8 cellular contexts compared by ENCODE assay signal in the genomic region with DNA sequence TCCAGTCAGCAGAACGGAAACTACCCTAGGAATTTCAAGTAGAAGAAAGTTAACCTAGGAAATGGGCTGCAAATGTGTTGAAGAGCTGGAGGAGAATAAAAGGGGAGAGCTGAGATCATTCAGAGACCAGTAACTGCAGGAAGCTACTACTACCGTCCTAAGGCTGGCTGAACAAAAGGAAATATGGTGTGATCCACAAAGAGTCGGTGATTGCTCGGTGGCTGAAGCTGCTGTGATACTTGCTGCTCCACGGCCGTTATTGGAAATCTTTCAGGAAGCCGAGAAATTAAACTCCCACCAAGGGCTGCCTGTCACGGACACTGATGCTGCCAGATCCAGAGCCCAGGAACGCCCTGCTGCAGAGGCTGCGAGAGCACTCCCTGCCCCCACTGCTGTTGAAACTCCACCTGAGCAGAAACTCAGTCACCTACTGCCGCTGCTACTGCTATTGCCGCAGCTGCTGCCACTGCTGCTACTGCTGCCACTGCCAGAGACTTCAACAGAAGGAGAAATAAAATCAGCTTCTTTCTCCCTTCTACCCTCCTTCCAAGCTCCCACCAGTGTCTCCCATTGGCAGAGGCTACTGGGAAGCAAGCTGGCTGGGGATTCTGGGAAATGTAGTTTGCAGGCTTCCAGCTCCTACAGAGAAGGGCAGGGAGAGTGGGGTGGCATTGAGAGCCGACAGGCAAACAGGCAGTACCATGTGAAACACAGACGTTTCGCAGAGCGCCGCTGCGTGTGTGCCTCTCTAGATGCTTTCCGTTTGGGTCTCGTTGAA.
A peak's percentile ranks its signal among the peaks of the same experiment; 100 is the strongest.
DNase-seq lines count a peak whose midpoint lies in the region; ATAC-seq, FAIRE-seq and TF ChIP-seq lines count a peak whose summit lies in the region.

No MANE protein-coding gene starts in this region.

- no peak overlapping the region for H3K23ac ChIP-seq in H9 (ENCODE audit: insufficient read length, low read depth, low read length)

- TF ChIP-seq CTCF in H9 (conservative IDR thresholded peaks at IDR 0.05) (no peak), NB4 (IDR thresholded peaks at IDR 0.05; ENCODE audit: low read depth, low read length) (no peak), SU-DHL-6 (IDR thresholded peaks at IDR 0.05; ENCODE audit: insufficient read depth, low read length, poor library complexity, severe bottlenecking) (no peak), astrocyte (IDR thresholded peaks at IDR 0.05; ENCODE audit: insufficient read depth, low read depth, low read length) (no peak), right atrium auricular region (IDR thresholded peaks at IDR 0.05) (no peak)

- peak overlapping the region; percentile 56 to 81 (median 81); a peak in 6 of 7 replicates for H3K27ac Mint-ChIP-seq in H9
- peak overlapping the region; percentile 47 for H3K27ac Mint-ChIP-seq in astrocyte (ENCODE audit: unreplicated experiment)

- H3K4me3 Mint-ChIP-seq in H9 (peak overlapping the region; percentile 81 to 87), astrocyte (ENCODE audit: unreplicated experiment) (peak overlapping the region; percentile 91)

- H2BK12ac ChIP-seq in H9 (ENCODE audit: insufficient read length, low read depth, low read length) = no peak overlapping the region

- H3K27me3 ChIP-seq in H9 (ENCODE audit: insufficient read depth, low read length) = no peaks in the 10 kb centered on the region
- H3K27me3 ChIP-seq in SU-DHL-6 (ENCODE audit: low read length) = no peaks in the 10 kb centered on the region
- no peaks in the 10 kb centered on the region for H3K27me3 ChIP-seq in astrocyte (ENCODE audit: insufficient read depth, low read length)
- H3K27me3 ChIP-seq in right atrium auricular region = no peaks in the 10 kb centered on the region

- H3K27me3 Mint-ChIP-seq in H9 (ENCODE audit: low read depth) (no peaks in the 10 kb centered on the region), astrocyte (ENCODE audit: low read depth, unreplicated experiment) (no peaks in the 10 kb centered on the region)

- H3K79me2 ChIP-seq in H9 (ENCODE audit: insufficient read depth, low read length) = no peaks in the 10 kb centered on the region
- no peaks in the 10 kb centered on the region for H3K79me2 ChIP-seq in SU-DHL-6 (ENCODE audit: insufficient read depth, low read length)
- H3K79me2 ChIP-seq in astrocyte (ENCODE audit: insufficient read depth, low read length) = no peaks in the 10 kb centered on the region

- no peaks in the 10 kb centered on the region for H3K79me1 ChIP-seq in H9 (ENCODE audit: insufficient read depth, low read depth, low read length, poor library complexity, severe bottlenecking)

- H3T11ph ChIP-seq in H9 (ENCODE audit: low read length) = no peak overlapping the region

- H2BK20ac ChIP-seq in H9 (ENCODE audit: low read depth, low read length, poor library complexity, severe bottlenecking) = no peak overlapping the region

- no peak for FAIRE-seq in astrocyte (lab: Jason Lieb, UNC)

- no peak for ATAC-seq in HG03039 (IDR thresholded peaks at IDR 0.05; ENCODE audit: unreplicated experiment)

- H3K56ac ChIP-seq in H9 (ENCODE audit: insufficient read length, low read depth, low read length) = no peak overlapping the region

- H3K4me3 ChIP-seq in NB4 (ENCODE audit: low read depth, low read length) = peak overlapping the region; percentile 74
- peak overlapping the region; percentile 3 for H3K4me3 ChIP-seq in SU-DHL-6 (ENCODE audit: insufficient read depth, low read length, poor library complexity, severe bottlenecking)
- H3K4me3 ChIP-seq in astrocyte (ENCODE audit: insufficient read depth, low read depth, low read length) = peak overlapping the region; percentile 89
- H3K4me3 ChIP-seq in right atrium auricular region = peak overlapping the region; percentile 46 to 61

- no peaks in the 10 kb centered on the region for H3K9me3 ChIP-seq in H9 (ENCODE audit: control insufficient read depth, low read depth, low read length)
- no peaks in the 10 kb centered on the region for H3K9me3 ChIP-seq in SU-DHL-6 (ENCODE audit: insufficient read depth, low read length)
- H3K9me3 ChIP-seq in astrocyte (ENCODE audit: insufficient read depth, low read depth, low read length) = no peaks in the 10 kb centered on the region
- peaks cover 0 to 1% of the 10 kb centered on the region in 2 donors for H3K9me3 ChIP-seq in right atrium auricular region

- H4K8ac ChIP-seq in H9 (replicated peaks; ENCODE audit: insufficient read length, low read depth, low read length) = no peak overlapping the region

- H3K27ac ChIP-seq in H9 (ENCODE audit: insufficient read length, low read depth, low read length) = peak overlapping the region; percentile 29
- H3K27ac ChIP-seq in SU-DHL-6 (ENCODE audit: low read depth, low read length) = no peak overlapping the region
- H3K27ac ChIP-seq in astrocyte (ENCODE audit: low read depth, low read length) = peak overlapping the region; percentile 32
- H3K27ac ChIP-seq in right atrium auricular region = peak overlapping the region; percentile 83 to 88

- H2AK5ac ChIP-seq in H9 (ENCODE audit: insufficient read length, low read length) = no peak overlapping the region

- WGBS in H9 (ENCODE audit: extremely low coverage, insufficient read length, low lambda C conversion rate) = no CpG with 5 or more reads among the region's 20 CpGs

- no peaks in the 10 kb centered on the region for H3K36me3 ChIP-seq in SU-DHL-6 (ENCODE audit: low read length)
- no peaks in the 10 kb centered on the region for H3K36me3 ChIP-seq in astrocyte (ENCODE audit: insufficient read depth, low read length)
- H3K36me3 ChIP-seq in right atrium auricular region = no peaks in the 10 kb centered on the region

- H2AFZ ChIP-seq in H9 (ENCODE audit: low read length) (no peak overlapping the region), SU-DHL-6 (ENCODE audit: low read depth, low read length, severe bottlenecking) (no peak overlapping the region), astrocyte (ENCODE audit: low read depth, low read length) (peak overlapping the region; percentile 96)

- peak overlapping the region; percentile 91 for H3K14ac ChIP-seq in H9 (ENCODE audit: insufficient read depth, low read length)

- no peaks in the 10 kb centered on the region for H3K9me2 ChIP-seq in SU-DHL-6 (replicated peaks; ENCODE audit: insufficient read depth, low read length)

- no peak overlapping the region for H2BK15ac ChIP-seq in H9 (ENCODE audit: low read depth, low read length)

- peaks cover 12% of the 10 kb centered on the region; the same call in 1 of the 2 replicates for H3K4me1 ChIP-seq in H9 (ENCODE audit: insufficient read depth, low read length)
- H3K4me1 ChIP-seq in astrocyte (ENCODE audit: insufficient read depth, low read length) = peaks cover 10% of the 10 kb centered on the region
- peaks cover 0 to 53% of the 10 kb centered on the region in 2 donors for H3K4me1 ChIP-seq in right atrium auricular region

- H3K23me2 ChIP-seq in H9 (ENCODE audit: insufficient read length, low read depth, low read length, poor library complexity, severe bottlenecking) = peaks cover 5% of the 10 kb centered on the region

- H3K4me1 Mint-ChIP-seq in H9 (peaks cover 43 to 45% of the 10 kb centered on the region in 2 experiments), astrocyte (ENCODE audit: low read depth, unreplicated experiment) (peaks cover 15% of the 10 kb centered on the region)

- peak overlapping the region; percentile 68 for H3K18ac ChIP-seq in H9 (ENCODE audit: insufficient read length, low read depth, low read length)

- peak; percentile 78 for DNase-seq in EL
- peak; percentile 86 for DNase-seq in H9
- DNase-seq in NB4 (ENCODE audit: low read depth) = peak; percentile 78
- peak; percentile 74 for DNase-seq in astrocyte (ENCODE audit: low read depth)
- peak; percentile 80 for DNase-seq in right atrium auricular region (ENCODE audit: low spot score)
- peak; percentile 93 for DNase-seq in pons (ENCODE audit: low spot score)

- H3K4me2 ChIP-seq in H9 (ENCODE audit: insufficient read depth, insufficient read length, low read length) (peak overlapping the region; percentile 81), SU-DHL-6 (ENCODE audit: low read depth, low read length, poor library complexity, severe bottlenecking) (peak overlapping the region; percentile 43), astrocyte (ENCODE audit: low read length) (peak overlapping the region; percentile 98)

- peaks cover 9% of the 10 kb centered on the region; the same call in 1 of the 2 replicates for H3F3A ChIP-seq in SU-DHL-6 (ENCODE audit: insufficient read depth)

- H4K20me1 ChIP-seq in H9 (ENCODE audit: control insufficient read depth, insufficient read depth, insufficient read length) (no peaks in the 10 kb centered on the region), SU-DHL-6 (ENCODE audit: low read depth, low read length) (no peaks in the 10 kb centered on the region), astrocyte (ENCODE audit: insufficient read depth, low read length) (no peaks in the 10 kb centered on the region)

- H3K36me3 Mint-ChIP-seq in H9 (ENCODE audit: insufficient read depth in 1 of 3, low read depth in 3 of 3) = 0 out of 7 replicates have a peak, but pooled peaks cover 0 to 3% (median 0%) of the 10 kb centered on the region in 3 experiments
- H3K36me3 Mint-ChIP-seq in astrocyte (ENCODE audit: low read depth, unreplicated experiment) = no peaks in the 10 kb centered on the region

- no peak overlapping the region for H4K5ac ChIP-seq in H9 (ENCODE audit: insufficient read length, low read depth, low read length)

- H3K9me3 Mint-ChIP-seq in H9 (peaks cover 1 to 2% of the 10 kb centered on the region in 2 experiments; a peak in 2 of 5 replicates), astrocyte (ENCODE audit: unreplicated experiment) (peaks cover under 1% of the 10 kb centered on the region)

- no peak overlapping the region for H2BK120ac ChIP-seq in H9 (ENCODE audit: low read depth, low read length, poor library complexity, severe bottlenecking)

- no peak overlapping the region for H2BK5ac ChIP-seq in H9 (ENCODE audit: insufficient read length, low read length)

- TF ChIP-seq POLR2A in NB4 (IDR thresholded peaks at IDR 0.05; ENCODE audit: extremely low read depth, insufficient read length) = no peak

- no peak overlapping the region for H3K4ac ChIP-seq in H9 (ENCODE audit: low read depth, low read length)

- no peak overlapping the region for H4K91ac ChIP-seq in H9 (ENCODE audit: insufficient read length, low read depth, low read length)

- peak overlapping the region; percentile 69 for H3K9ac ChIP-seq in H9 (ENCODE audit: extremely low read depth, insufficient read length, low read length)
- no peak overlapping the region for H3K9ac ChIP-seq in SU-DHL-6 (ENCODE audit: low read length)
- peak overlapping the region; percentile 81 for H3K9ac ChIP-seq in astrocyte (ENCODE audit: low read length)

Comparison
In these comparisons a context has a peak if more than half of its experiments do, and no peak if none do; other contexts are left out.
1. H3K4me2 ChIP-seq: peak in every context shown above with its lines; median percentile 98 in astrocyte; 81 in H9; 43 in SU-DHL-6.
2. H3K4me3 ChIP-seq: peak in every context shown above with its lines; median percentile 89 in astrocyte; 74 in NB4; 54 in right atrium auricular region; 3 in SU-DHL-6.